ENCODE assay signal across 11 cellular contexts in the genomic region with DNA sequence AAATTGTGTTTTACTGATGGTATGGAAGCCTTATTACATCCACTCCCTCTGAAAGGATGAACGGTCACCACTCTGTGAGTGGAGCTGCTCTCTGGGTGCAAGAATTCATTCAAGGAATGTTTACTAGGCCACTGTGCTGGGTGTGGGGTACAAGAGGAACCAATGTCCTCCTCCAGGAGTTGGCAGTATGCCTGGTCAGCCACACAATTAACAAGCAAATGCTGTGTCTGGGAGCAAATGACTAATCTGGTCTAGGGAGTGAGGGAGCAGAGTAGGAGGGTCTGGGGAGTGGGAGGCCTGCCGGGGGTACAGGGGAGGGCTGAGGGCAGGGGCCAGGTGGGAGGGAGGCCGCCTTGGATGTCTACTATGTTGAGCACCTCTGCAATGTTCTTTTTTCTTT. TPM values are rescaled to one million over a fixed set of nuclear protein-coding genes. Genes with fewer than 3 reads are reported as not detected.
A peak's percentile ranks its signal among the peaks of the same experiment; 100 is the strongest.
DNase-seq lines count a peak whose midpoint lies in the region; ATAC-seq and TF ChIP-seq lines count a peak whose summit lies in the region.
"Had no signal": no experiment of that assay in that cellular context is flagged by ENCODE, and none has a peak within 500 bp of the region (broad histone marks: within the 10 kb centered on the region; RNA-seq: fewer than 3 reads in every experiment).

No MANE protein-coding gene starts in this region.

- in situ Hi-C loops in GM13976 (cut with MboI; ENCODE audit: low sequenced_read_pairs, unreplicated experiment) = no loop called here

- H3K27ac ChIP-seq in SJSA1 = no peak overlapping the region

- H3K4me3 ChIP-seq in SJSA1 (no peak overlapping the region), foreskin fibroblast (ENCODE audit: low read depth in 1 of 2, low read length in 2 of 2) (no peak overlapping the region)
- H3K4me3 ChIP-seq: GM12878 had no signal

- peak; percentile 63 for DNase-seq in GM03348 (ENCODE audit: low spot score)
- DNase-seq in SJSA1 (ENCODE audit: low read depth in 1 of 2, low spot score in 2 of 2) = peak; percentile 80 to 92
- peak; percentile 74 to 82 for DNase-seq in foreskin fibroblast
- peak; percentile 35 for DNase-seq in pulmonary artery endothelial cell (ENCODE audit: low read depth, low spot score)
- DNase-seq in NCI-H2081 (lab: John Stamatoyannopoulos, UW) = no peak
- DNase-seq in GM13976 (ENCODE audit: low spot score) = no peak
- DNase-seq: activated naive CD8-positive, alpha-beta T cell treated with anti-CD3 and anti-CD28 coated beads, Interleukin-2, amount 50 U/mL, for 24 hours; naive thymus-derived CD8-positive, alpha-beta T cell had no signal

- no peaks in the 10 kb centered on the region for H3K9me3 ChIP-seq in SJSA1 (replicated peaks)

- H3K36me3 ChIP-seq in SJSA1 = no peaks in the 10 kb centered on the region

- no peak for ATAC-seq in GM21786 (IDR thresholded peaks at IDR 0.05; ENCODE audit: unreplicated experiment)
- no peak for ATAC-seq in HG02973 (IDR thresholded peaks at IDR 0.05; ENCODE audit: unreplicated experiment)
- ATAC-seq: activated naive CD8-positive, alpha-beta T cell treated with anti-CD3 and anti-CD28 coated beads, Interleukin-2, amount 50 U/mL, for 24 hours; GM12878; naive thymus-derived CD8-positive, alpha-beta T cell had no signal

- H3K27me3 ChIP-seq in SJSA1 (replicated peaks) = no peaks in the 10 kb centered on the region

- H3K4me1 ChIP-seq in SJSA1 (replicated peaks) = peaks cover 24% of the 10 kb centered on the region

- TF ChIP-seq CTCF in foreskin fibroblast (IDR thresholded peaks at IDR 0.05; ENCODE audit: low read depth, low read length) (no peak), GM13976 (IDR thresholded peaks at IDR 0.05; ENCODE audit: borderline replicate concordance, control extremely low read depth, extremely low read depth, insufficient read depth, missing control alignments) (no peak)

RNA-seq across cellular contexts. Expression of a gene that starts 27.2 kb away (rescaled TPM):
- not detected in 2 replicates for total RNA-seq in SJSA1 (2014; rRNA removed; shearing (Covaris generic))
- 1.7 and 3.8 TPM in 2 replicates for total RNA-seq in pulmonary artery endothelial cell
- total RNA-seq: GM12878; naive thymus-derived CD8-positive, alpha-beta T cell had no signal

RNA-seq across cellular contexts. Expression of a gene that starts 27.4 kb away (rescaled TPM):
- total RNA-seq in SJSA1 (2014; rRNA removed; shearing (Covaris generic)) = not detected in 2 replicates
- 60.6 and 84.6 TPM in 2 replicates for total RNA-seq in pulmonary artery endothelial cell
- total RNA-seq: naive thymus-derived CD8-positive, alpha-beta T cell had no signal

Comparison
In these comparisons a context has a peak if more than half of its experiments do, and no peak if none do; other contexts are left out.
1. DNase-seq: peak in GM03348 (single experiment), SJSA1 (2 of 2), foreskin fibroblast (2 of 2) and pulmonary artery endothelial cell (single experiment); none in NCI-H2081 (0 of 2) and GM13976 (single experiment).
2. RNA of a gene that starts 27.4 kb away (total RNA-seq): 60.6 to 84.6 TPM in pulmonary artery endothelial cell; not detected in SJSA1; every median in the first group is over 10 times any median in the second.